In genomic region chr1:16628361-16629111, GRCh38 we compare ENCODE assay signal across 15 cellular contexts. TPM values are rescaled to one million over a fixed set of nuclear protein-coding genes. Genes with fewer than 3 reads are reported as not detected.
DNase-seq lines count a peak whose midpoint lies in the region; ATAC-seq, FAIRE-seq and TF ChIP-seq lines count a peak whose summit lies in the region.
"Had no signal": no experiment of that assay in that cellular context is flagged by ENCODE, and none has a peak within 500 bp of the region (broad histone marks: within the 10 kb centered on the region; RNA-seq: fewer than 3 reads in every experiment).

No MANE protein-coding gene starts in this region.

- H3K79me2 ChIP-seq in mammary epithelial cell (ENCODE audit: insufficient read depth, low read length), result no peaks in the 10 kb centered on the region

- 96% methylated on average over 19 of the region's 19 CpGs for WGBS in mammary epithelial cell (ENCODE audit: low coverage, missing lambda C conversion rate)

- H3K4me1 ChIP-seq in mammary epithelial cell (ENCODE audit: insufficient read depth, low read length) (peaks cover 9% of the 10 kb centered on the region), mucosa of descending colon (ENCODE audit: low read depth) (peaks cover 15% of the 10 kb centered on the region), vagina (peaks cover 9% of the 10 kb centered on the region)

- no peaks in the 10 kb centered on the region for H3K9me3 ChIP-seq in mammary epithelial cell (replicated peaks; ENCODE audit: insufficient read depth, low read length)
- no peaks in the 10 kb centered on the region for H3K9me3 ChIP-seq in mucosa of descending colon
- no peaks in the 10 kb centered on the region for H3K9me3 ChIP-seq in vagina

- H3K4me2 ChIP-seq in mammary epithelial cell (ENCODE audit: insufficient read depth, low read depth, low read length), result no peak overlapping the region

- DNase-seq in MCF 10A (ENCODE audit: unreplicated experiment), result no peak
- DNase-seq in mammary epithelial cell, result no peak
- DNase-seq in bronchial epithelial cell (ENCODE audit: low read depth), result no peak
- DNase-seq in mucosa of descending colon, result peak; percentile 6 to 66 (median 44)
- peak; percentile 93 to 99 for DNase-seq in vagina (ENCODE audit: extremely low spot score in 2 of 2)
- no peak for DNase-seq in activated CD4-positive, CD25-positive, alpha-beta regulatory T cell treated with anti-CD3 and anti-CD28 coated beads, Interleukin-2, amount 50 U/mL, for 72 hours
- DNase-seq in NCI-H1105 treated with DMSO at 0.1 percent for 48 hours (lab: John Stamatoyannopoulos, UW), result no peak
- DNase-seq: activated CD4-positive, alpha-beta T cell treated with anti-CD3 and anti-CD28 coated beads for 4 hours; anterior cingulate cortex; C1 segment of cervical spinal cord; NCI-H1105 had no signal

- peaks cover 2% of the 10 kb centered on the region for H4K20me1 ChIP-seq in mammary epithelial cell (ENCODE audit: insufficient read depth, low read length)

- CTCF ChIA-PET in MCF 10A (lab: Yijun Ruan, JAX) (interaction anchor here (0.6 to 0.7 kb wide), 2 partner anchors 348 to 738 kb away, joined by 3 to 6 read pairs; no protein-coding TSS in a partner anchor), mammary epithelial cell (lab: Charles Lee; ENCODE audit: low non-redundant PET) (no interaction called here)

- no peak overlapping the region for H2AFZ ChIP-seq in mammary epithelial cell (ENCODE audit: low read depth, low read length)

- peaks cover 4% of the 10 kb centered on the region for H3K36me3 ChIP-seq in mammary epithelial cell (ENCODE audit: insufficient read depth, low read length)
- peaks cover 38% of the 10 kb centered on the region for H3K36me3 ChIP-seq in bronchial epithelial cell (ENCODE audit: control insufficient read depth, insufficient read depth, low read length)
- peaks cover 18% of the 10 kb centered on the region for H3K36me3 ChIP-seq in mucosa of descending colon (ENCODE audit: low read depth)
- H3K36me3 ChIP-seq in vagina, result peaks cover 0 to 82% of the 10 kb centered on the region in 2 donors

- ATAC-seq in mucosa of descending colon (no peak), GM21528 (IDR thresholded peaks at IDR 0.05; ENCODE audit: low FRiP score, unreplicated experiment) (no peak)

- H3K27me3 ChIP-seq in mammary epithelial cell (ENCODE audit: insufficient read depth, low read length), result no peaks in the 10 kb centered on the region
- H3K27me3 ChIP-seq in bronchial epithelial cell (ENCODE audit: control insufficient read depth, insufficient read depth, low read length), result no peaks in the 10 kb centered on the region
- no peaks in the 10 kb centered on the region for H3K27me3 ChIP-seq in vagina

- intact Hi-C loops in MCF 10A (cut with micrococcal nuclease), result no loop called here
- intact Hi-C loops in mammary epithelial cell (cut with micrococcal nuclease), result no loop called here
- intact Hi-C loops in mucosa of descending colon (cut with DNase I, micrococcal nuclease), result no loop called here
- intact Hi-C loops in vagina (cut with DNase I), result no loop called here

- no peak overlapping the region for H3K9ac ChIP-seq in mammary epithelial cell (ENCODE audit: insufficient read depth, low read length)

- no TSS peak for BruUV-seq in MCF 10A (replicated peaks; lab: Mats Ljungman, UMichigan)
- no TSS peak for BruUV-seq in mammary epithelial cell (replicated peaks; lab: Mats Ljungman, UMichigan)

- peaks cover 24% of the 10 kb centered on the region for H3K36me3 Mint-ChIP-seq in MCF 10A (ENCODE audit: insufficient read depth, unreplicated experiment)

- POLR2A ChIA-PET in MCF 10A (lab: Yijun Ruan, JAX), result interaction anchor here (0.8 to 0.9 kb wide), 2 partner anchors 9 to 16 kb away, joined by 3 read pairs; no protein-coding TSS in a partner anchor

- H3K4me3 ChIP-seq in mammary epithelial cell (replicated peaks in 1 of 3; ENCODE audit: insufficient read depth in 1 of 3, low read depth in 2 of 3, low read length in 3 of 3) (no peak overlapping the region), bronchial epithelial cell (ENCODE audit: low read depth, low read length) (no peak overlapping the region), mucosa of descending colon (no peak overlapping the region), vagina (no peak overlapping the region)

- no peaks in the 10 kb centered on the region for H3K27me3 Mint-ChIP-seq in MCF 10A (ENCODE audit: insufficient read depth, unreplicated experiment)

- H3K4me3 Mint-ChIP-seq in MCF 10A (ENCODE audit: unreplicated experiment), result no peak overlapping the region
- H3K4me3 Mint-ChIP-seq: mesothelial cell of epicardium had no signal

- H3K4me1 Mint-ChIP-seq in MCF 10A (ENCODE audit: insufficient read depth, unreplicated experiment), result no peaks in the 10 kb centered on the region
- H3K4me1 Mint-ChIP-seq: mesothelial cell of epicardium had no signal

- H3K9me3 Mint-ChIP-seq in MCF 10A (ENCODE audit: unreplicated experiment), result no peaks in the 10 kb centered on the region
- H3K9me3 Mint-ChIP-seq: mesothelial cell of epicardium had no signal

- TF ChIP-seq CTCF in MCF 10A (IDR thresholded peaks at IDR 0.05; ENCODE audit: unreplicated experiment) (no peak), mammary epithelial cell (conservative IDR thresholded peaks at IDR 0.05 in 1 of 2, IDR thresholded peaks at IDR 0.05 in 1 of 2; ENCODE audit: extremely low read depth in 1 of 2, insufficient read depth in 1 of 2, low read depth in 1 of 2, low read length in 2 of 2) (no peak), bronchial epithelial cell (IDR thresholded peaks at IDR 0.05; ENCODE audit: insufficient read depth, low read length, severe bottlenecking) (no peak), mucosa of descending colon (IDR thresholded peaks at IDR 0.05) (no peak), vagina (IDR thresholded peaks at IDR 0.05) (no peak)

- H3K27ac Mint-ChIP-seq in MCF 10A (ENCODE audit: low read depth, unreplicated experiment), result peak overlapping the region; percentile 3
- H3K27ac Mint-ChIP-seq: mesothelial cell of epicardium had no signal

- no peak for TF ChIP-seq POLR2A in vagina (IDR thresholded peaks at IDR 0.05)

- peak; percentile 84 for FAIRE-seq in bronchial epithelial cell (lab: Jason Lieb, UNC)

- dilution Hi-C loops in mammary epithelial cell (cut with HindIII; ENCODE audit: low sequenced_read_pairs), result no loop called here

- H3K27ac ChIP-seq in mammary epithelial cell (ENCODE audit: insufficient read depth, low read depth, low read length) (no peak overlapping the region), vagina (no peak overlapping the region)

- in situ Hi-C loops in mammary epithelial cell (cut with MboI; ENCODE audit: low sequenced_read_pairs in 2 of 2), result loop anchor here in 1 of 2 donors (25.0 kb wide), 1 partner anchor 409 kb away; no protein-coding TSS in a partner anchor

RNA-seq across cellular contexts. Expression of gene NBPF1, which starts 15.2 kb away (rescaled TPM):
- total RNA-seq in MCF 10A (2022), result 28.9 and 31.5 TPM in 2 replicates
- 10 to 100 TPM; 22.7 to 31.9 TPM for total RNA-seq in mammary epithelial cell
- 9.1 TPM for polyA plus RNA-seq in mammary epithelial cell
- polyA minus RNA-seq in mammary epithelial cell, result 16.6 TPM
- 30.1 and 38.7 TPM in 2 replicates for total RNA-seq in bronchial epithelial cell
- 100 to 1,000 TPM in 2 of 3 donors, 10 to 100 TPM in 1; 80.2 to 169 (median 104) TPM for total RNA-seq in mucosa of descending colon
- total RNA-seq in vagina, result 45.9 TPM

RNA-seq across cellular contexts. Expression of gene RNU1-3, which starts 38.2 kb away (rescaled TPM):
- total RNA-seq in MCF 10A (2022), result 1,539 and 1,606 TPM in 2 replicates
- 1,000 to 10,000 TPM in 1 of 2 donors, under 1 TPM in 1; under 0.01 to 1,042 TPM for total RNA-seq in mammary epithelial cell
- polyA plus RNA-seq in mammary epithelial cell, result not detected
- under 0.01 TPM for polyA minus RNA-seq in mammary epithelial cell
- 2,323 and 5,262 TPM in 2 replicates for total RNA-seq in bronchial epithelial cell
- total RNA-seq in mucosa of descending colon, result 1,000 to 10,000 TPM; 2,195 to 6,222 (median 2,378) TPM
- total RNA-seq in vagina, result 19,908 TPM
- total RNA-seq: G401 had no signal
- polyA plus RNA-seq: urinary bladder had no signal

Comparison
In these comparisons a context has a peak if more than half of its experiments do, and no peak if none do; other contexts are left out.
1. DNase-seq: peak in mucosa of descending colon (3 of 3) and vagina (2 of 2); none in MCF 10A (single experiment), mammary epithelial cell (single experiment), bronchial epithelial cell (single experiment), activated CD4-positive, CD25-positive, alpha-beta regulatory T cell treated with anti-CD3 and anti-CD28 coated beads, Interleukin-2, amount 50 U/mL, for 72 hours (single experiment) and NCI-H1105 treated with DMSO at 0.1 percent for 48 hours (single experiment).